1 cellular context compared by ENCODE assay signal in the genomic region with DNA sequence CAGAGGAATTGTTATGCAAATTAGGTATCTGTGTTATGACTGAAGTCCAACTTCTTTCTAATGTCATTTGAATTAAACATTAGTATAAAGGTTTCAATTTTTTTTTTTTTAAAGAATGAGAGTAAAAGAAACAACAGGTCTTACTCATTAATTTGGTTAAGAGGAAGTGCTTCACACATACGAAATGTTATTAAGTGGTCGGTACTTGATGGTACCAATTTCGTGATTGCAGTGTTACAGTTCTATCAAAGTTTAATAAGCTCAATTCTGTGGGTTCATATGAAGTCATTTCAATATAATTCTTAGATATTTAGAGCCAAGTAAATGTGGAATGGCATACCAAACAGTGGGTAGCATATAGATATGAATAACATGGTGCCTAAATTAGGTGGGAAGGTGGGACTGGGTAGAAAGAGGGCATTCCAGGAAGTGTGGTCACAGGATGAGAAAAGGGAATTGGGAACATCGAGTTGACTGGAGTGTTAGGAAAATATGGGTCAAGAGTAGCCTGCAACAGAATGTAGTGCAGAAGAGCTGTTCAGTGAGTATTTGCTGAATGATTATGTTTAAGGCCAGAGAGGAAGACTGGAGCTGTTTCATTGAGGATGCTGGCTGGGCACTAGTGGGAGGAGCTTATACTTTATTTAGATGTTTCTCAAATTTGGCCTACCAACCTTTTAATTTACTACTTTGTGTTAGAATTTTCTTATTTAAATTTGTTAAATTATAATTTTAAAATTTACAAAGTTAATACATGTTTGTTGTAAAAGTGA.
TF ChIP-seq lines count a peak whose summit lies in the region.

No MANE protein-coding gene starts in this region.

TF ChIP-seq in GM12878, 131 proteins besides CTCF, POLR2A, EP300 and RAD21:
- no peak for TF ChIP-seq ASH2L (IDR thresholded peaks at IDR 0.05; ENCODE audit: borderline replicate concordance, low read depth)
- peak; percentile 11; the same call in 1 of the 2 replicates for TF ChIP-seq SPI1 (IDR thresholded peaks at IDR 0.05; ENCODE audit: borderline replicate concordance, insufficient read depth, low read depth, low read length)
TF ChIP-seq in GM12878: peak in this region for 1.
